ENCODE assay signal across 10 cellular contexts in the genomic region with DNA sequence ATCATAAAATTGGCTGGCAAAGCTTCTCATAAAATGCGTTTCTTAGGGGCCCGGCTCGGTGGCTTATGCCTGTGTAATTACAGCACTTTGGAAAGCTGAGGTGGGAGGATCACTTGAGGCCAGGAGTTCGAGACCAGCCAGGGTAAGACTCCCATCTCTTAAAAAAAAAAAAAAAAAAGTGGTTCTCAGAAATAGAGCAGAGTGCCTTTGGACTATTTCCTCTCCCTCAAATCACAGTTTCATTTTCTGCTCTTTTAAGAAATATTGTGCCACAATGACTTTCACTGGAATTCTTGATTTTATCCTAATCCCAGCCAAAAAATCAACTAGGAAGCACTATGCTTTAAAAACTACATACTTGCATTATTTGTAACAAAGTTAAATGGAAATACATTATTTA. TPM values are rescaled to one million over a fixed set of nuclear protein-coding genes. Genes with fewer than 3 reads are reported as not detected.
DNase-seq lines count a peak whose midpoint lies in the region; ATAC-seq and TF ChIP-seq lines count a peak whose summit lies in the region.
"Had no signal": no experiment of that assay in that cellular context is flagged by ENCODE, and none has a peak within 500 bp of the region (broad histone marks: within the 10 kb centered on the region; RNA-seq: fewer than 3 reads in every experiment).

No MANE protein-coding gene starts in this region.

- peaks cover 22% of the 10 kb centered on the region for H3K4me1 Mint-ChIP-seq in activated CD4-positive, alpha-beta T cell treated with anti-CD3 and anti-CD28 coated beads, Interleukin-2, amount 10 ng/mL, durations not matched to agents 7 days and 5 days
- H3K4me1 Mint-ChIP-seq in activated CD4-positive, alpha-beta T cell treated with anti-CD3 and anti-CD28 coated beads for 36 hours: peaks cover 20% of the 10 kb centered on the region
- H3K4me1 Mint-ChIP-seq in activated CD8-positive, alpha-beta T cell treated with anti-CD3 and anti-CD28 coated beads for 36 hours (ENCODE audit: low read depth): peaks cover 17% of the 10 kb centered on the region

- WGBS in testis, 2 donors: 45 to 58% methylated on average over 4 of the region's 4 CpGs

- H3K36me3 ChIP-seq in left lung (no peaks in the 10 kb centered on the region), testis (ENCODE audit: low read depth, missing control alignments) (no peaks in the 10 kb centered on the region)

- peaks cover 3 to 16% of the 10 kb centered on the region in 2 donors for H3K4me1 ChIP-seq in left lung
- H3K4me1 ChIP-seq in testis: peaks cover 12% of the 10 kb centered on the region

- H3K9me3 ChIP-seq in left lung (no peaks in the 10 kb centered on the region), testis (no peaks in the 10 kb centered on the region)

- POLR2A ChIA-PET in activated CD4-positive, alpha-beta T cell treated with anti-CD3 and anti-CD28 coated beads, Interleukin-2, amount 10 ng/mL, durations not matched to agents 7 days and 5 days (lab: Charles Lee): no interaction called here
- POLR2A ChIA-PET in activated CD4-positive, alpha-beta T cell treated with anti-CD3 and anti-CD28 coated beads for 36 hours (lab: Charles Lee): no interaction called here
- POLR2A ChIA-PET in activated CD8-positive, alpha-beta T cell treated with anti-CD3 and anti-CD28 coated beads for 36 hours (lab: Charles Lee): no interaction called here

- CTCF ChIA-PET in activated CD4-positive, alpha-beta T cell treated with anti-CD3 and anti-CD28 coated beads, Interleukin-2, amount 10 ng/mL, durations not matched to agents 7 days and 5 days (lab: Charles Lee): interaction anchor here (0.5 to 1.7 kb wide), 2 partner anchors 10 to 52 kb away, joined by 3 to 6 read pairs; no protein-coding TSS in a partner anchor
- CTCF ChIA-PET in activated CD4-positive, alpha-beta T cell treated with anti-CD3 and anti-CD28 coated beads for 36 hours (lab: Charles Lee): interaction anchor here (0.8 to 2.7 kb wide), 9 partner anchors 10 to 452 kb away, joined by 3 to 15 read pairs (median 3); no protein-coding TSS in a partner anchor
- CTCF ChIA-PET in activated CD8-positive, alpha-beta T cell treated with anti-CD3 and anti-CD28 coated beads for 36 hours (lab: Charles Lee): interaction anchor here (0.7 to 2.1 kb wide), 11 partner anchors 8 to 376 kb away, joined by 3 to 12 read pairs (median 5); a partner anchor contains a TSS

- H3K27ac Mint-ChIP-seq in activated CD4-positive, alpha-beta T cell treated with anti-CD3 and anti-CD28 coated beads, Interleukin-2, amount 10 ng/mL, durations not matched to agents 7 days and 5 days: peak overlapping the region; percentile 74
- H3K27ac Mint-ChIP-seq in activated CD4-positive, alpha-beta T cell treated with anti-CD3 and anti-CD28 coated beads for 36 hours: no peak overlapping the region
- H3K27ac Mint-ChIP-seq in activated CD8-positive, alpha-beta T cell treated with anti-CD3 and anti-CD28 coated beads for 36 hours: no peak overlapping the region

- intact Hi-C loops in activated CD4-positive, alpha-beta T cell treated with anti-CD3 and anti-CD28 coated beads for 36 hours (cut with DNase I, micrococcal nuclease): loop anchor here (2.0 to 5.0 kb wide), 5 partner anchors 17 to 724 kb away; a partner anchor contains a TSS
- intact Hi-C loops in activated CD8-positive, alpha-beta T cell treated with anti-CD3 and anti-CD28 coated beads for 36 hours (cut with micrococcal nuclease): no loop called here
- intact Hi-C loops in left lung (cut with DNase I): no loop called here
- intact Hi-C loops in testis (cut with DNase I; ENCODE audit: low total_unique reads): no loop called here

- H3K27ac ChIP-seq in left lung: peak overlapping the region; percentile 9 to 51
- peak overlapping the region; percentile 46 to 70 for H3K27ac ChIP-seq in testis

- H3K27me3 ChIP-seq in left lung (no peaks in the 10 kb centered on the region), testis (no peaks in the 10 kb centered on the region)
- H3K27me3 ChIP-seq: dorsolateral prefrontal cortex had no signal

- DNase-seq in activated CD4-positive, alpha-beta T cell treated with anti-CD3 and anti-CD28 coated beads, Interleukin-2, amount 10 ng/mL, durations not matched to agents 7 days and 5 days: no peak
- DNase-seq in activated CD4-positive, alpha-beta T cell treated with anti-CD3 and anti-CD28 coated beads for 36 hours: no peak
- no peak for DNase-seq in activated CD8-positive, alpha-beta T cell treated with anti-CD3 and anti-CD28 coated beads for 36 hours
- DNase-seq in left lung (no peak), testis (no peak), NCI-H345 treated with DMSO at 0.1 percent for 48 hours (lab: John Stamatoyannopoulos, UW; ENCODE audit: unreplicated experiment) (no peak), H4 (ENCODE audit: low spot score) (no peak), NCI-H2081 (lab: John Stamatoyannopoulos, UW) (no peak)

- no peak for TF ChIP-seq CTCF in activated CD8-positive, alpha-beta T cell treated with anti-CD3 and anti-CD28 coated beads for 36 hours (IDR thresholded peaks at IDR 0.05)
- TF ChIP-seq CTCF in left lung (IDR thresholded peaks at IDR 0.05) (no peak), testis (IDR thresholded peaks at IDR 0.05) (no peak)

- H3K4me3 Mint-ChIP-seq in activated CD4-positive, alpha-beta T cell treated with anti-CD3 and anti-CD28 coated beads, Interleukin-2, amount 10 ng/mL, durations not matched to agents 7 days and 5 days: peak overlapping the region; percentile 38
- H3K4me3 Mint-ChIP-seq in activated CD4-positive, alpha-beta T cell treated with anti-CD3 and anti-CD28 coated beads for 36 hours: no peak overlapping the region
- H3K4me3 Mint-ChIP-seq in activated CD8-positive, alpha-beta T cell treated with anti-CD3 and anti-CD28 coated beads for 36 hours: peak overlapping the region; percentile 7
- H3K4me3 Mint-ChIP-seq: activated naive CD4-positive, alpha-beta T cell treated with anti-CD3 and anti-CD28 coated beads for 36 hours had no signal

- no peak for TF ChIP-seq POLR2A in testis (IDR thresholded peaks at IDR 0.05)

- no peak for ATAC-seq in activated CD4-positive, alpha-beta T cell treated with anti-CD3 and anti-CD28 coated beads for 36 hours
- no peak for ATAC-seq in activated CD8-positive, alpha-beta T cell treated with anti-CD3 and anti-CD28 coated beads for 36 hours
- ATAC-seq in left lung: peak; percentile 3

- no peaks in the 10 kb centered on the region for H3K36me3 Mint-ChIP-seq in activated CD4-positive, alpha-beta T cell treated with anti-CD3 and anti-CD28 coated beads, Interleukin-2, amount 10 ng/mL, durations not matched to agents 7 days and 5 days (ENCODE audit: low read depth)
- no peaks in the 10 kb centered on the region for H3K36me3 Mint-ChIP-seq in activated CD4-positive, alpha-beta T cell treated with anti-CD3 and anti-CD28 coated beads for 36 hours (ENCODE audit: low read depth)
- no peaks in the 10 kb centered on the region for H3K36me3 Mint-ChIP-seq in activated CD8-positive, alpha-beta T cell treated with anti-CD3 and anti-CD28 coated beads for 36 hours (ENCODE audit: low read depth)

- H3K4me3 ChIP-seq in left lung (no peak overlapping the region), testis (no peak overlapping the region)

- H3K9me3 Mint-ChIP-seq in activated CD4-positive, alpha-beta T cell treated with anti-CD3 and anti-CD28 coated beads, Interleukin-2, amount 10 ng/mL, durations not matched to agents 7 days and 5 days: no peaks in the 10 kb centered on the region
- H3K9me3 Mint-ChIP-seq in activated CD4-positive, alpha-beta T cell treated with anti-CD3 and anti-CD28 coated beads for 36 hours (ENCODE audit: low read depth): no peaks in the 10 kb centered on the region
- no peaks in the 10 kb centered on the region for H3K9me3 Mint-ChIP-seq in activated CD8-positive, alpha-beta T cell treated with anti-CD3 and anti-CD28 coated beads for 36 hours
- H3K9me3 Mint-ChIP-seq: activated naive CD4-positive, alpha-beta T cell treated with anti-CD3 and anti-CD28 coated beads for 36 hours had no signal

- peaks cover 6% of the 10 kb centered on the region for H3K27me3 Mint-ChIP-seq in activated CD4-positive, alpha-beta T cell treated with anti-CD3 and anti-CD28 coated beads, Interleukin-2, amount 10 ng/mL, durations not matched to agents 7 days and 5 days
- H3K27me3 Mint-ChIP-seq in activated CD4-positive, alpha-beta T cell treated with anti-CD3 and anti-CD28 coated beads for 36 hours: peaks cover 2% of the 10 kb centered on the region
- peaks cover 7% of the 10 kb centered on the region for H3K27me3 Mint-ChIP-seq in activated CD8-positive, alpha-beta T cell treated with anti-CD3 and anti-CD28 coated beads for 36 hours

RNA-seq across cellular contexts. Expression of a gene that starts 13.3 kb away (rescaled TPM):
- under 1 TPM; 0.56 to 0.72 TPM for total RNA-seq in activated CD4-positive, alpha-beta T cell treated with anti-CD3 and anti-CD28 coated beads, Interleukin-2, amount 10 ng/mL, durations not matched to agents 7 days and 5 days
- total RNA-seq in activated CD4-positive, alpha-beta T cell treated with anti-CD3 and anti-CD28 coated beads for 36 hours: 1 to 10 TPM; 1.5 to 1.6 TPM
- 1 to 10 TPM; 1.5 TPM for total RNA-seq in activated CD8-positive, alpha-beta T cell treated with anti-CD3 and anti-CD28 coated beads for 36 hours
- under 1 TPM; 0.29 to 0.58 TPM for total RNA-seq in left lung
- 10 to 100 TPM; 28.3 to 36.3 TPM for total RNA-seq in testis
- 46.5 TPM for polyA plus RNA-seq in testis (ENCODE audit: insufficient read depth, low read depth, low replicate concordance)
- total RNA-seq in H4 (2014; rRNA removed; shearing (Covaris generic)): 3.9 and 5.1 TPM in 2 replicates

RNA-seq across cellular contexts. Expression of a gene that starts 13.4 kb away (rescaled TPM):
- 10 to 100 TPM; 47.7 to 48.1 TPM for total RNA-seq in activated CD4-positive, alpha-beta T cell treated with anti-CD3 and anti-CD28 coated beads, Interleukin-2, amount 10 ng/mL, durations not matched to agents 7 days and 5 days
- total RNA-seq in activated CD4-positive, alpha-beta T cell treated with anti-CD3 and anti-CD28 coated beads for 36 hours: 10 to 100 TPM; 64.0 to 66.7 TPM
- total RNA-seq in activated CD8-positive, alpha-beta T cell treated with anti-CD3 and anti-CD28 coated beads for 36 hours: 10 to 100 TPM; 76.7 to 78.5 TPM
- total RNA-seq in left lung (10 to 100 TPM; 16.0 to 20.3 TPM), testis (10 to 100 TPM; 44.8 to 48.6 TPM)
- 27.8 TPM for polyA plus RNA-seq in testis (ENCODE audit: insufficient read depth, low read depth, low replicate concordance)
- 16.2 and 21.7 TPM in 2 replicates for total RNA-seq in H4 (2014; rRNA removed; shearing (Covaris generic))

Comparison
In these comparisons a context has a peak if more than half of its experiments do, and no peak if none do; other contexts are left out.
1. intact Hi-C loops: an anchor here in activated CD4-positive, alpha-beta T cell treated with anti-CD3 and anti-CD28 coated beads for 36 hours (2.0 to 5.0 kb wide); none called in activated CD8-positive, alpha-beta T cell treated with anti-CD3 and anti-CD28 coated beads for 36 hours, left lung and testis.